ENCODE assay signal across 10 cellular contexts in the genomic region with DNA sequence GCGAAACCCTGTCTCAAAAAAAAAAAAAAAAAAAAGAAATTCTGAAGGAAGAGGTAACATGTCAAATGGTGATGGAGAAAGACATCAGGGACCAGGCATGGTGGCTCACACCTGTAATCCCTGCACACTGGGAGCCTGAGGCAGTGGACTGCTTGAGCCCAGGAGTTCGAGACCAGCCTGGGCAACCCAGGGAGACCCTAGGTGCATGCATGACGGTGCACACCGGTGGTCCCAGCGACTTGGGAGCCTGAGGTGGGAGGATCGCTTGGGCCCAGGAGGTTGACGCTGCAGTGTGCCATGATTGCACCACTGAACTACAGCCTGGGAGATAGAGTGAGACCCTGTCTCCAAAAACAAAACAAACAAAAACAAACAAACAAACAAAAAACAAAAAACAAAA. TPM values are rescaled to one million over a fixed set of nuclear protein-coding genes. Genes with fewer than 3 reads are reported as not detected.
DNase-seq lines count a peak whose midpoint lies in the region; ATAC-seq, FAIRE-seq and TF ChIP-seq lines count a peak whose summit lies in the region.
"Had no signal": no experiment of that assay in that cellular context is flagged by ENCODE, and none has a peak within 500 bp of the region (broad histone marks: within the 10 kb centered on the region; RNA-seq: fewer than 3 reads in every experiment).

No MANE protein-coding gene starts in this region.

- ATAC-seq in IMR-90 (ENCODE audit: low read depth): no peak
- no peak for ATAC-seq in GM12878
- no peak for ATAC-seq in natural killer cell

- H3K4me2 ChIP-seq in IMR-90 (ENCODE audit: low read depth, low read length) (no peak overlapping the region; the same call in 1 of the 2 replicates), GM12878 (ENCODE audit: control insufficient read depth, insufficient read depth) (peak overlapping the region; percentile 83; the same call in 1 of the 2 replicates)

- in situ Hi-C loops in IMR-90 (cut with MboI; ENCODE audit: low sequenced_read_pairs): no loop called here
- in situ Hi-C loops in GM12878 (cut with MboI): loop anchor here (25.0 kb wide), 1 partner anchor 468 kb away; no protein-coding TSS in a partner anchor

- H2AK9ac ChIP-seq in IMR-90 (replicated peaks; ENCODE audit: low read depth, low read length, poor library complexity): no peak overlapping the region

- H2BK20ac ChIP-seq in IMR-90 (ENCODE audit: low read depth, low read length): no peak overlapping the region

- H3K4me1 ChIP-seq in CD4-positive, alpha-beta memory T cell (ENCODE audit: insufficient read depth, low read length): peaks cover 45% of the 10 kb centered on the region
- peaks cover 6% of the 10 kb centered on the region for H3K4me1 ChIP-seq in IMR-90 (ENCODE audit: control insufficient read depth, insufficient read depth, low read length)
- peaks cover 5% of the 10 kb centered on the region; the same call in 1 of the 2 replicates for H3K4me1 ChIP-seq in GM12878 (ENCODE audit: control insufficient read depth, insufficient read depth, low read length)

- H3K36me3 ChIP-seq in CD4-positive, alpha-beta memory T cell (ENCODE audit: insufficient read depth, low read length): no peaks in the 10 kb centered on the region
- H3K36me3 ChIP-seq in IMR-90 (ENCODE audit: control insufficient read depth, insufficient read depth, low read length) (no peaks in the 10 kb centered on the region; the same call in 1 of the 2 replicates), GM12878 (ENCODE audit: control insufficient read depth in 2 of 2, insufficient read depth in 2 of 2, low read length in 1 of 2) (no peaks in the 10 kb centered on the region)

- no peaks in the 10 kb centered on the region for H3K27me3 ChIP-seq in CD4-positive, alpha-beta memory T cell (ENCODE audit: insufficient read depth, low read length)
- no peaks in the 10 kb centered on the region for H3K27me3 ChIP-seq in IMR-90 (ENCODE audit: control insufficient read depth, insufficient read depth, low read length)
- no peaks in the 10 kb centered on the region for H3K27me3 ChIP-seq in GM12878 (replicated peaks in 1 of 2; ENCODE audit: control insufficient read depth in 2 of 2, insufficient read depth in 2 of 2, low read length in 1 of 2)

- CTCF ChIA-PET in CD4-positive, alpha-beta memory T cell (lab: Charles Lee; ENCODE audit: partially characterized antibody): no interaction called here
- CTCF ChIA-PET in IMR-90 (lab: Yijun Ruan, JAX) (interaction anchor here (2.2 kb wide), 1 partner anchor 78 kb away, joined by 5 read pairs; no protein-coding TSS in a partner anchor), GM12878 (lab: Yijun Ruan, JAX) (no interaction called here)

- TF ChIP-seq POLR2A in IMR-90 (IDR thresholded peaks at IDR 0.05; ENCODE audit: low read depth, low read length) (no peak), GM12878 (IDR thresholded peaks at IDR 0.05; ENCODE audit: low read depth, low read length) (no peak)

- RAD21 ChIA-PET in GM12878 (lab: Charles Lee; ENCODE audit: unreplicated experiment): no interaction called here

- no peak overlapping the region for H3K56ac ChIP-seq in IMR-90 (ENCODE audit: extremely low read depth, insufficient read depth, low read length)

- peak overlapping the region in 3 of 7 donors; percentile 57 to 97 (median 91) for H3K27ac Mint-ChIP-seq in CD4-positive, alpha-beta memory T cell
- H3K27ac Mint-ChIP-seq in natural killer cell: peak overlapping the region; percentile 95 to 98

- no peak for TF ChIP-seq CTCF in IMR-90 (conservative IDR thresholded peaks at IDR 0.05; ENCODE audit: low read depth, low read length)
- TF ChIP-seq CTCF in GM12878 (IDR thresholded peaks at IDR 0.05 in 2 of 3, conservative IDR thresholded peaks at IDR 0.05 in 1 of 3; ENCODE audit: control insufficient read depth in 2 of 3, extremely low read depth in 1 of 3, insufficient read depth in 1 of 3, low read depth in 3 of 3, low read length in 3 of 3): no peak
- no peak for TF ChIP-seq CTCF in natural killer cell (IDR thresholded peaks at IDR 0.05)

- H2BK15ac ChIP-seq in IMR-90 (ENCODE audit: low read depth, low read length): no peak overlapping the region

- H3K79me1 ChIP-seq in IMR-90 (ENCODE audit: low read depth in 1 of 2, low read length in 2 of 2): peaks cover 29 to 42% of the 10 kb centered on the region in 2 experiments

- no peak for TF ChIP-seq RAD21 in IMR-90 (IDR thresholded peaks at IDR 0.05; ENCODE audit: low read length)
- TF ChIP-seq RAD21 in GM12878 (IDR thresholded peaks at IDR 0.05; ENCODE audit: insufficient read depth, low read depth, low read length): no peak

- H2AK5ac ChIP-seq in IMR-90 (ENCODE audit: low read depth, low read length): no peak overlapping the region

- no peak overlapping the region for H3K27ac ChIP-seq in CD4-positive, alpha-beta memory T cell (ENCODE audit: low read depth, low read length)
- H3K27ac ChIP-seq in IMR-90 (ENCODE audit: insufficient read depth, low read length) (no peak overlapping the region), GM12878 (ENCODE audit: control insufficient read depth, insufficient read depth) (no peak overlapping the region)

- peaks cover 23% of the 10 kb centered on the region for H3K79me2 ChIP-seq in GM12878 (ENCODE audit: control insufficient read depth, insufficient read depth, low read length)

- no peak overlapping the region for H2AFZ ChIP-seq in IMR-90 (replicated peaks; ENCODE audit: low read length, poor library complexity)
- no peak overlapping the region for H2AFZ ChIP-seq in GM12878 (ENCODE audit: control insufficient read depth, low read depth, low read length)

- H3K4me3 Mint-ChIP-seq in CD4-positive, alpha-beta memory T cell: peak overlapping the region; percentile 39 to 98 (median 93)
- H3K4me3 Mint-ChIP-seq in natural killer cell: peak overlapping the region; percentile 93

- no peak overlapping the region for H3K4ac ChIP-seq in IMR-90 (ENCODE audit: low read depth, low read length)

- no peak for FAIRE-seq in GM12878 (lab: Jason Lieb, UNC)

- H2BK5ac ChIP-seq in IMR-90 (ENCODE audit: low read depth, low read length, poor library complexity, severe bottlenecking): no peak overlapping the region

- no peak overlapping the region for H4K91ac ChIP-seq in IMR-90 (ENCODE audit: insufficient read depth, low read depth, low read length)

- dilution Hi-C loops in IMR-90 (cut with HindIII; ENCODE audit: low sequenced_read_pairs, unreplicated experiment): no loop called here

- WGBS in IMR-90 (ENCODE audit: extremely low coverage in 2 of 2, insufficient read length in 1 of 2), 2 experiments: no CpG with 5 or more reads among the region's 7 CpGs
- WGBS in GM12878 (ENCODE audit: insufficient coverage, insufficient replicate concordance, low lambda C conversion rate, missing lambda C conversion rate): 99% methylated on average over 7 of the region's 7 CpGs

- POLR2A ChIA-PET in CD4-positive, alpha-beta memory T cell (lab: Charles Lee; ENCODE audit: partially characterized antibody): no interaction called here
- POLR2A ChIA-PET in IMR-90 (lab: Charles Lee; ENCODE audit: unreplicated experiment) (interaction anchor here (0.7 kb wide), 1 partner anchor 935 kb away, joined by 4 read pairs; no protein-coding TSS in a partner anchor), GM12878 (lab: Charles Lee) (interaction anchor here (0.6 kb wide), 2 partner anchors 28 to 43 kb away, joined by 4 to 8 read pairs; no protein-coding TSS in a partner anchor)

- DNase-seq in CD4-positive, alpha-beta memory T cell: no peak
- DNase-seq in IMR-90 (no peak), GM12878 (ENCODE audit: low read depth, low spot score) (no peak), natural killer cell (no peak), NCI-H524 (lab: John Stamatoyannopoulos, UW) (no peak), Kasumi-1 (lab: John Stamatoyannopoulos, UW) (no peak), NCI-H345 (lab: John Stamatoyannopoulos, UW) (no peak)
- DNase-seq in effector CD8-positive, alpha-beta T cell (lab: John Stamatoyannopoulos, UW): no peak
- DNase-seq: DMS79 treated with DMSO at 0.1 percent for 48 hours, NCI-H2171 had no signal

- TF ChIP-seq EP300 in GM12878 (IDR thresholded peaks at IDR 0.05; ENCODE audit: borderline replicate concordance in 1 of 2, control insufficient read depth in 1 of 2, low read depth in 2 of 2, low read length in 2 of 2): no peak

- intact Hi-C loops in CD4-positive, alpha-beta memory T cell (cut with micrococcal nuclease): no loop called here
- intact Hi-C loops in IMR-90 (cut with micrococcal nuclease): loop anchor here (5.0 kb wide), 2 partner anchors 127 to 338 kb away; partner anchors contain the start of gene NAA35
- intact Hi-C loops in GM12878 (cut with micrococcal nuclease; ENCODE audit: unreplicated experiment): no loop called here
- intact Hi-C loops in natural killer cell (cut with micrococcal nuclease): loop anchor here (5.0 to 10.0 kb wide), 2 partner anchors 57 to 76 kb away; no protein-coding TSS in a partner anchor

- H4K8ac ChIP-seq in IMR-90 (ENCODE audit: low read depth in 2 of 2, low read length in 2 of 2): no peak overlapping the region

- no peaks in the 10 kb centered on the region for H3K9me3 Mint-ChIP-seq in CD4-positive, alpha-beta memory T cell
- H3K9me3 Mint-ChIP-seq in natural killer cell: no peaks in the 10 kb centered on the region

- no peak overlapping the region for H4K5ac ChIP-seq in IMR-90 (ENCODE audit: low read depth, low read length)

- no peak overlapping the region for H3K14ac ChIP-seq in IMR-90 (replicated peaks; ENCODE audit: low read depth, low read length)

- no peak overlapping the region for H3K9ac ChIP-seq in IMR-90 (ENCODE audit: low read depth, low read length)
- no peak overlapping the region for H3K9ac ChIP-seq in GM12878 (ENCODE audit: control insufficient read depth, insufficient read depth, low read length)

- BruUV-seq in IMR-90 (replicated peaks; lab: Mats Ljungman, UMichigan) (TSS peak; percentile 27), GM12878 (replicated peaks; lab: Mats Ljungman, UMichigan) (no TSS peak)

- SMC1A ChIA-PET in GM12878 (lab: Charles Lee; ENCODE audit: uncharacterized antibody, unreplicated experiment): interaction anchor here (0.9 to 1.1 kb wide), 2 partner anchors 14 to 32 kb away, joined by 3 to 4 read pairs; no protein-coding TSS in a partner anchor

- no peak overlapping the region for H2BK120ac ChIP-seq in IMR-90 (ENCODE audit: low read depth, low read length)

- no peak overlapping the region for H3K23ac ChIP-seq in IMR-90 (ENCODE audit: low read depth, low read length)

- H3K4me3 ChIP-seq in CD4-positive, alpha-beta memory T cell (ENCODE audit: low read length in 2 of 2): no peak overlapping the region
- H3K4me3 ChIP-seq in IMR-90 (ENCODE audit: insufficient read depth, low read depth, low read length) (no peak overlapping the region), GM12878 (peak overlapping the region; percentile 83)

- H4K20me1 ChIP-seq in IMR-90 (ENCODE audit: insufficient read depth, low read length): peaks cover 20% of the 10 kb centered on the region
- no peaks in the 10 kb centered on the region for H4K20me1 ChIP-seq in GM12878 (ENCODE audit: control insufficient read depth, insufficient read depth)

- peaks cover 10% of the 10 kb centered on the region for H3K9me1 ChIP-seq in IMR-90 (ENCODE audit: insufficient read depth, low read length)

- peaks cover 34 to 55% (median 44%) of the 10 kb centered on the region in 4 donors for H3K4me1 Mint-ChIP-seq in CD4-positive, alpha-beta memory T cell
- peaks cover 38 to 42% of the 10 kb centered on the region in 2 donors for H3K4me1 Mint-ChIP-seq in natural killer cell

- peaks cover 13 to 30% of the 10 kb centered on the region in 2 donors for H3K36me3 Mint-ChIP-seq in CD4-positive, alpha-beta memory T cell
- no peaks in the 10 kb centered on the region for H3K36me3 Mint-ChIP-seq in natural killer cell

- no peak overlapping the region for H3K18ac ChIP-seq in IMR-90 (ENCODE audit: low read depth, low read length)

- no peaks in the 10 kb centered on the region for H3K27me3 Mint-ChIP-seq in CD4-positive, alpha-beta memory T cell
- H3K27me3 Mint-ChIP-seq in natural killer cell (ENCODE audit: low read depth in 2 of 2): no peaks in the 10 kb centered on the region

- H3K9me3 ChIP-seq in CD4-positive, alpha-beta memory T cell (ENCODE audit: control insufficient read depth in 1 of 2, low read length in 2 of 2): no peaks in the 10 kb centered on the region
- H3K9me3 ChIP-seq in IMR-90 (ENCODE audit: control insufficient read depth, insufficient read depth, low read length) (no peaks in the 10 kb centered on the region), GM12878 (replicated peaks; ENCODE audit: control insufficient read depth, insufficient read depth, low read length) (no peaks in the 10 kb centered on the region)

RNA-seq across cellular contexts. Expression of gene ISCA1, which starts 1.8 kb away (rescaled TPM):
- 10 to 100 TPM; 34.6 to 37.2 TPM for total RNA-seq in CD4-positive, alpha-beta memory T cell
- polyA plus RNA-seq in CD4-positive, alpha-beta memory T cell: 10 to 100 TPM; 52.1 to 83.6 TPM
- total RNA-seq in IMR-90 (2012; rRNA removed) (14.7 and 26.4 TPM in 2 replicates), GM12878 (2014; rRNA removed) (23.8 and 25.4 TPM in 2 replicates), GM12878 (2014; rRNA removed; fragmentation: Illumina TruSeq; extraction: Trizol) (24.5 and 25.4 TPM in 2 replicates), GM12878 (2021) (14.7 and 16.9 TPM in 2 replicates), natural killer cell (10 to 100 TPM; 57.3 to 67.6 (median 63.4) TPM)
- polyA plus RNA-seq in IMR-90 (2012; rRNA removed) (14.0 and 15.1 TPM in 2 replicates), GM12878 (2011; rRNA removed) (25.6 and 35.4 TPM in 2 replicates), GM12878 (2014; fragmentation: Illumina TruSeq; extraction: Trizol) (25.4 and 29.3 TPM in 2 replicates), GM12878 (2014; fragmentation: Nextera tagmentation; extraction: Ambion mirVana) (10 to 100 TPM in 1 of 2 experiments, 1 to 10 TPM in 1; 8.9 to 10.9 TPM), GM12878 (2014; rRNA removed) (17.6 and 21.3 TPM in 2 replicates), GM12878 (2016; fragmentation: Nextera tagmentation; extraction: Ambion mirVana) (10 to 100 TPM; 32.9 to 36.0 TPM)
- 3.7 and 4.1 TPM in 2 replicates for polyA plus RNA-seq in IMR-90 (2012; cell fraction: cytosol; rRNA removed)
- polyA plus RNA-seq in IMR-90 (2012; cell fraction: nucleus; rRNA removed; ENCODE audit: low replicate concordance): 2.8 and 14.3 TPM in 2 replicates
- total RNA-seq in GM12878 (2013; cell fraction: nucleolus; rRNA removed): 16.2 and 16.5 TPM in 2 replicates
- polyA plus RNA-seq in GM12878 (2011; ENCODE audit: low read depth): 9.7 TPM
- 9.1 and 9.5 TPM in 2 replicates for polyA plus RNA-seq in GM12878 (2011; cell fraction: cytosol; rRNA removed)
- 6.2 and 6.5 TPM in 2 replicates for polyA plus RNA-seq in GM12878 (2011; cell fraction: nucleus; rRNA removed)
- polyA plus RNA-seq in GM12878 (2012): 18.0 and 19.4 TPM in 2 replicates
- 10.3 and 10.4 TPM in 2 replicates for polyA minus RNA-seq in GM12878 (2011; rRNA and poly(A)+ RNA removed)
- 3.2 and 3.6 TPM in 2 replicates for polyA minus RNA-seq in GM12878 (2011; cell fraction: cytosol; rRNA and poly(A)+ RNA removed)
- 4.1 and 9.4 TPM in 2 replicates for polyA minus RNA-seq in GM12878 (2011; cell fraction: nucleus; rRNA and poly(A)+ RNA removed)

RNA-seq across cellular contexts. Expression of gene C9orf153, which starts 21.1 kb away (rescaled TPM):
- under 1 TPM; 0.55 to 0.87 TPM for total RNA-seq in CD4-positive, alpha-beta memory T cell
- polyA plus RNA-seq in CD4-positive, alpha-beta memory T cell: not detected
- total RNA-seq in IMR-90 (2012; rRNA removed) (not detected in 2 replicates), GM12878 (2014; rRNA removed) (0.06 TPM in 1 of 2 replicates, not detected in the other), GM12878 (2014; rRNA removed; fragmentation: Illumina TruSeq; extraction: Trizol) (0.18 and 0.22 TPM in 2 replicates), GM12878 (2021) (0.18 TPM in 1 of 2 replicates, not detected in the other), natural killer cell (under 1 TPM in 2 of 3 donors, not detected in 1; 0.28 to 0.63 TPM)
- polyA plus RNA-seq in IMR-90 (2012; rRNA removed) (not detected in 2 replicates), GM12878 (2011; rRNA removed) (0.08 and 0.26 TPM in 2 replicates), GM12878 (2014; fragmentation: Illumina TruSeq; extraction: Trizol) (0.03 and 0.33 TPM in 2 replicates), GM12878 (2014; fragmentation: Nextera tagmentation; extraction: Ambion mirVana) (under 1 TPM; 0.09 to 0.23 TPM), GM12878 (2014; rRNA removed) (not detected in 2 replicates), GM12878 (2016; fragmentation: Nextera tagmentation; extraction: Ambion mirVana) (1 to 10 TPM in 1 of 2 experiments, under 1 TPM in 1; 0.43 to 1.2 TPM)
- not detected in 2 replicates for polyA plus RNA-seq in IMR-90 (2012; cell fraction: cytosol; rRNA removed)
- polyA plus RNA-seq in IMR-90 (2012; cell fraction: nucleus; rRNA removed; ENCODE audit: low replicate concordance): 0.07 TPM in 1 of 2 replicates, not detected in the other
- 3.1 and 3.4 TPM in 2 replicates for total RNA-seq in GM12878 (2013; cell fraction: nucleolus; rRNA removed)
- polyA plus RNA-seq in GM12878 (2011; ENCODE audit: low read depth): not detected
- polyA plus RNA-seq in GM12878 (2011; cell fraction: cytosol; rRNA removed): 0.03 and 0.04 TPM in 2 replicates
- polyA plus RNA-seq in GM12878 (2011; cell fraction: nucleus; rRNA removed): 0.13 and 0.28 TPM in 2 replicates
- 0.26 TPM in 1 of 2 replicates, not detected in the other for polyA plus RNA-seq in GM12878 (2012)
- 0.77 and 1.3 TPM in 2 replicates for polyA minus RNA-seq in GM12878 (2011; rRNA and poly(A)+ RNA removed)
- polyA minus RNA-seq in GM12878 (2011; cell fraction: cytosol; rRNA and poly(A)+ RNA removed): not detected in 2 replicates
- 0.60 and 1.4 TPM in 2 replicates for polyA minus RNA-seq in GM12878 (2011; cell fraction: nucleus; rRNA and poly(A)+ RNA removed)

Comparison
In these comparisons a context has a peak if more than half of its experiments do, and no peak if none do; other contexts are left out.
1. intact Hi-C loops: an anchor here in IMR-90 (5.0 kb wide) and natural killer cell (5.0 to 10.0 kb wide); none called in CD4-positive, alpha-beta memory T cell and GM12878.